8 cellular contexts compared by ENCODE assay signal in genomic region chr7:71210220-71210619, GRCh38.
"Had no signal": no experiment of that assay in that cellular context is flagged by ENCODE, and none has a peak within 500 bp of the region (broad histone marks: within the 10 kb centered on the region; RNA-seq: fewer than 3 reads in every experiment).

No MANE protein-coding gene starts in this region.

- ATAC-seq: HepG2 had no signal

- H3K4me3 ChIP-seq: GM23248 had no signal

- H3K27me3 Mint-ChIP-seq: IgD-negative memory B cell had no signal

- H3K36me3 Mint-ChIP-seq: IgD-negative memory B cell had no signal

- H3K9ac ChIP-seq: GM23248 had no signal

- H3K4me3 Mint-ChIP-seq: IgD-negative memory B cell had no signal

- DNase-seq: GM23248, GOT3, H7, HCEC 1CT, KBM-7 had no signal

- H3K4me1 Mint-ChIP-seq: IgD-negative memory B cell had no signal

- H3K27ac Mint-ChIP-seq: IgD-negative memory B cell had no signal

- H3K27ac ChIP-seq: GM23248, HL-60 had no signal

- H2AFZ ChIP-seq: GM23248 had no signal
